14 cellular contexts compared by ENCODE assay signal in the genomic region with DNA sequence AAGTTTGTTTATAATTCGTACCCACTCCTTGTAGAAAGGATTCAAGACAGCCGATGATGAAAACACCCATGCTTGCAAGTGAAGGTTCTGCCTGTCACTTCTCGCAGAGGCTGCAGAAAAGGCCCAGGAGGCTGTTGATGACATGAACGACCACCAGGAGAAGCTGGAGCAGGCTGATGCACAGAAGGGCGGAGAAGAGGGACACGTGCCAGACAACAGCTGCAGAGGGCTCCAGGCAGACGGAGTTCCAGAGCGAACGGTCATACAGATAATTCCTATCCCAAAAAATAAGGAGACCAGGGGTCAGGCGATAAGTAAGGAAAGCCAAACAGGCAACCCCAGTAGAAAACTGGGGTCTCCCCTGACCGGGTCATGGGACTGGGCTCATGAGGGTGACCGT. TPM values are rescaled to one million over a fixed set of nuclear protein-coding genes. Genes with fewer than 3 reads are reported as not detected.
DNase-seq lines count a peak whose midpoint lies in the region; ATAC-seq and TF ChIP-seq lines count a peak whose summit lies in the region.
"Had no signal": no experiment of that assay in that cellular context is flagged by ENCODE, and none has a peak within 500 bp of the region (broad histone marks: within the 10 kb centered on the region; RNA-seq: fewer than 3 reads in every experiment).

No MANE protein-coding gene starts in this region.

- no peak overlapping the region for H3K23ac ChIP-seq in mesendoderm (ENCODE audit: low read length)

- H3K18ac ChIP-seq in mesendoderm (ENCODE audit: low read length), result no peak overlapping the region

- no peak for TF ChIP-seq POLR2A in upper lobe of left lung (IDR thresholded peaks at IDR 0.05)

- no CpG with 5 or more reads among the region's 12 CpGs for WGBS in mesendoderm (ENCODE audit: extremely low coverage, insufficient coverage, low lambda C conversion rate)
- WGBS in upper lobe of left lung, 2 donors, result 67 to 73% methylated on average over 12 of the region's 12 CpGs

- no peak overlapping the region for H2BK120ac ChIP-seq in mesendoderm (ENCODE audit: low read depth, low read length)

- H3K9me3 ChIP-seq in upper lobe of left lung, result no peaks in the 10 kb centered on the region
- H3K9me3 ChIP-seq: gastrocnemius medialis, Peyer's patch, thoracic aorta had no signal

- ATAC-seq in HG02870 (IDR thresholded peaks at IDR 0.05; ENCODE audit: unreplicated experiment), result no peak
- ATAC-seq in upper lobe of left lung (ENCODE audit: low FRiP score in 2 of 2), result no peak
- ATAC-seq in HG03457 (IDR thresholded peaks at IDR 0.05; ENCODE audit: unreplicated experiment), result no peak
- ATAC-seq in left lobe of liver, result no peak
- ATAC-seq: gastrocnemius medialis had no signal

- H2AK5ac ChIP-seq in mesendoderm (ENCODE audit: low read length), result no peak overlapping the region

- H3K27me3 ChIP-seq in mesendoderm (ENCODE audit: insufficient read depth, low read length, poor library complexity) (no peaks in the 10 kb centered on the region), upper lobe of left lung (no peaks in the 10 kb centered on the region)
- H3K27me3 ChIP-seq: gastrocnemius medialis, Peyer's patch had no signal

- DNase-seq in DMS 273 treated with DMSO at 0.1 percent for 48 hours (lab: John Stamatoyannopoulos, UW) (peak; percentile 87), NAMALWA (ENCODE audit: low spot score) (peak; percentile 40), mesendoderm (peak; percentile 60), upper lobe of left lung (no peak), left lobe of liver (ENCODE audit: low spot score) (no peak)
- DNase-seq: central memory CD4-positive, alpha-beta T cell; gastrocnemius medialis; Peyer's patch had no signal

- H3K27ac ChIP-seq in mesendoderm (ENCODE audit: low read depth, low read length) (no peak overlapping the region), upper lobe of left lung (no peak overlapping the region)
- H3K27ac ChIP-seq: gastrocnemius medialis, Peyer's patch, thoracic aorta had no signal

- no peak overlapping the region for H2BK5ac ChIP-seq in mesendoderm (ENCODE audit: low read length)

- no peaks in the 10 kb centered on the region for H3K79me2 ChIP-seq in mesendoderm (ENCODE audit: control insufficient read depth, insufficient read depth, low read length)

- no peak overlapping the region for H3K9ac ChIP-seq in mesendoderm (ENCODE audit: low read length)

- H3K4me3 ChIP-seq in WI38 (ENCODE audit: low read depth, low read length) (no peak overlapping the region), mesendoderm (ENCODE audit: low read length) (no peak overlapping the region), upper lobe of left lung (no peak overlapping the region)
- H3K4me3 ChIP-seq: gastrocnemius medialis, lung, Peyer's patch, thoracic aorta had no signal

- H2BK15ac ChIP-seq in mesendoderm (replicated peaks; ENCODE audit: low read depth), result no peak overlapping the region

- H4K5ac ChIP-seq in mesendoderm (ENCODE audit: low read length), result no peak overlapping the region

- no peak for TF ChIP-seq EP300 in upper lobe of left lung (IDR thresholded peaks at IDR 0.05)

- TF ChIP-seq CTCF in WI38 (IDR thresholded peaks at IDR 0.05; ENCODE audit: low read depth, low read length), result 0 out of 2 replicates have a peak, but pooled peaks have one; percentile 21
- TF ChIP-seq CTCF in upper lobe of left lung (IDR thresholded peaks at IDR 0.05), result peak in 1 of 6 experiments; percentile 6

- no peaks in the 10 kb centered on the region for H3K36me3 ChIP-seq in mesendoderm (ENCODE audit: control insufficient read depth, insufficient read depth, low read length)
- H3K36me3 ChIP-seq in upper lobe of left lung, result no peaks in the 10 kb centered on the region
- H3K36me3 ChIP-seq: gastrocnemius medialis, Peyer's patch, thoracic aorta had no signal

- H3K79me1 ChIP-seq in mesendoderm (ENCODE audit: low read length), result no peaks in the 10 kb centered on the region

- H4K8ac ChIP-seq in mesendoderm (ENCODE audit: low read depth, low read length), result no peak overlapping the region

- H3K4ac ChIP-seq in mesendoderm (ENCODE audit: low read depth, low read length), result no peak overlapping the region

- no peak overlapping the region for H3K56ac ChIP-seq in mesendoderm (ENCODE audit: low read length)

- H3K4me2 ChIP-seq in mesendoderm (ENCODE audit: low read length), result no peak overlapping the region

- no peaks in the 10 kb centered on the region for H3K4me1 ChIP-seq in mesendoderm (ENCODE audit: control insufficient read depth, low read depth, low read length)
- H3K4me1 ChIP-seq in upper lobe of left lung, result peaks cover 0 to 3% (median under 1%) of the 10 kb centered on the region in 4 donors

RNA-seq across cellular contexts. Expression of a gene that starts 5.7 kb away (rescaled TPM):
- 21.3 TPM for polyA plus RNA-seq in mesendoderm (2013, experiment 1 of 2)
- 19.9 TPM for polyA plus RNA-seq in mesendoderm (2013, experiment 2 of 2)
- 10 to 100 TPM in 1 of 6 donors, 1 to 10 TPM in 5; 2.3 to 10.4 (median 4.4) TPM for total RNA-seq in upper lobe of left lung
- 1.1 TPM for total RNA-seq in left lobe of liver

RNA-seq across cellular contexts. Expression of a gene that starts 14.5 kb away (rescaled TPM):
- polyA plus RNA-seq in mesendoderm (2013, experiment 1 of 2), result not detected
- not detected for polyA plus RNA-seq in mesendoderm (2013, experiment 2 of 2)
- total RNA-seq in upper lobe of left lung (10 to 100 TPM in 1 of 6 donors, 1 to 10 TPM in 5; 1.0 to 23.1 (median 4.6) TPM), left lobe of liver (not detected)
- total RNA-seq: Peyer's patch, posterior vena cava, thoracic aorta had no signal

RNA-seq across cellular contexts. Expression of a gene that starts 36.2 kb away (rescaled TPM):
- 25.9 TPM for polyA plus RNA-seq in mesendoderm (2013, experiment 1 of 2)
- polyA plus RNA-seq in mesendoderm (2013, experiment 2 of 2), result 26.2 TPM
- 10 to 100 TPM; 51.6 to 75.2 (median 68.5) TPM for total RNA-seq in upper lobe of left lung
- 22.2 TPM for total RNA-seq in left lobe of liver

Comparison
In these comparisons a context has a peak if more than half of its experiments do, and no peak if none do; other contexts are left out.
1. DNase-seq: peak in DMS 273 treated with DMSO at 0.1 percent for 48 hours (single experiment), NAMALWA (single experiment) and mesendoderm (single experiment); none in upper lobe of left lung (0 of 2) and left lobe of liver (single experiment).